ENCODE assay signal across 1 cellular context in genomic region chr3:62201438-62202035, GRCh38.
TF ChIP-seq lines count a peak whose summit lies in the region.

No MANE protein-coding gene starts in this region.

TF ChIP-seq in H1, 55 proteins besides CTCF, POLR2A, EP300 and RAD21:
- TF ChIP-seq SAP30 (IDR thresholded peaks at IDR 0.05; ENCODE audit: insufficient read depth, insufficient replicate concordance, low read length) (no peak), BACH1 (IDR thresholded peaks at IDR 0.05; ENCODE audit: low read length) (0 out of 2 replicates have a peak, but pooled peaks have one; percentile 8), EGR1 (IDR thresholded peaks at IDR 0.05; ENCODE audit: borderline replicate concordance, low read depth, low read length) (no peak), TAF7 (optimal IDR thresholded peaks at IDR 0.05; ENCODE audit: borderline replicate concordance, low read depth, low read length) (no peak), KDM4A (IDR thresholded peaks at IDR 0.05; ENCODE audit: low read depth, low read length, severe bottlenecking) (no peak)
